In genomic region chr2:130911996-130912395, GRCh38 we compare ENCODE assay signal across 15 cellular contexts.
A peak's percentile ranks its signal among the peaks of the same experiment; 100 is the strongest.
DNase-seq lines count a peak whose midpoint lies in the region; ATAC-seq and TF ChIP-seq lines count a peak whose summit lies in the region.
"Had no signal": no experiment of that assay in that cellular context is flagged by ENCODE, and none has a peak within 500 bp of the region (broad histone marks: within the 10 kb centered on the region; RNA-seq: fewer than 3 reads in every experiment).

No MANE protein-coding gene starts in this region.

- no peaks in the 10 kb centered on the region for H3K36me3 Mint-ChIP-seq in type B pancreatic cell

- H3K4me3 ChIP-seq in epithelial cell of esophagus (ENCODE audit: low read length) = peak overlapping the region; percentile 54
- H3K4me3 ChIP-seq in lower lobe of right lung = no peak overlapping the region

- DNase-seq in RWPE1 (ENCODE audit: low spot score) (peak; percentile 57), epithelial cell of esophagus (ENCODE audit: low read depth) (peak; percentile 89), lower lobe of right lung (no peak), type B pancreatic cell (ENCODE audit: extremely low spot score, unreplicated experiment) (no peak), COR-L47 (lab: John Stamatoyannopoulos, UW) (no peak)
- no peak for DNase-seq in effector CD8-positive, alpha-beta T cell (lab: John Stamatoyannopoulos, UW)
- DNase-seq: Caco-2, DMS153, NCI-H187 treated with DMSO at 0.1 percent for 48 hours, NCI-H2171 treated with DMSO at 0.1 percent for 48 hours, NCI-H510A had no signal

- TF ChIP-seq CTCF in RWPE1 (conservative IDR thresholded peaks at IDR 0.05; ENCODE audit: low read depth) = no peak
- no peak for TF ChIP-seq CTCF in epithelial cell of esophagus (IDR thresholded peaks at IDR 0.05; ENCODE audit: insufficient read depth, low read depth, low read length, missing control alignments)
- TF ChIP-seq CTCF in lower lobe of right lung (IDR thresholded peaks at IDR 0.05) = no peak
- no peak for TF ChIP-seq CTCF in type B pancreatic cell (conservative IDR thresholded peaks at IDR 0.05)

- POLR2A ChIA-PET in RWPE1 (lab: Yijun Ruan, JAX; ENCODE audit: low non-redundant PET) = no interaction called here

- no peaks in the 10 kb centered on the region for H3K36me3 ChIP-seq in lower lobe of right lung

- H3K4me1 Mint-ChIP-seq in type B pancreatic cell (ENCODE audit: unreplicated experiment) = peaks cover 12% of the 10 kb centered on the region

- H3K27ac Mint-ChIP-seq in type B pancreatic cell = peak overlapping the region; percentile 36

- CTCF ChIA-PET in RWPE1 (lab: Yijun Ruan, JAX) = interaction anchor here (1.0 kb wide), 1 partner anchor 114 kb away, joined by 5 read pairs; no protein-coding TSS in a partner anchor

- H3K4me1 ChIP-seq in lower lobe of right lung = no peaks in the 10 kb centered on the region
- H3K4me1 ChIP-seq: Caco-2 had no signal

- peak overlapping the region; percentile 8 for H3K4me3 Mint-ChIP-seq in type B pancreatic cell

- H3K9me3 Mint-ChIP-seq in type B pancreatic cell = no peaks in the 10 kb centered on the region

- H3K9me3 ChIP-seq in lower lobe of right lung = no peaks in the 10 kb centered on the region
- H3K9me3 ChIP-seq: Caco-2 had no signal

- H3K27ac ChIP-seq in RWPE1 = peak overlapping the region; percentile 77
- H3K27ac ChIP-seq in lower lobe of right lung = no peak overlapping the region
- H3K27ac ChIP-seq: HL-60 had no signal

- H3K27me3 Mint-ChIP-seq in type B pancreatic cell = no peaks in the 10 kb centered on the region

- peak; percentile 31 to 35 for ATAC-seq in lower lobe of right lung
- no peak for ATAC-seq in GM18870 (IDR thresholded peaks at IDR 0.05; ENCODE audit: unreplicated experiment)
- ATAC-seq: HCT116, Right ventricle myocardium inferior had no signal

- peaks cover 23% of the 10 kb centered on the region for H3K27me3 ChIP-seq in lower lobe of right lung (ENCODE audit: low read depth)

- intact Hi-C loops in lower lobe of right lung (cut with DNase I) = no loop called here

Comparison
In these comparisons a context has a peak if more than half of its experiments do, and no peak if none do; other contexts are left out.
1. DNase-seq: peak in RWPE1 (single experiment) and epithelial cell of esophagus (single experiment); none in lower lobe of right lung (single experiment), type B pancreatic cell (single experiment), effector CD8-positive, alpha-beta T cell (single experiment) and COR-L47 (single experiment).